ENCODE assay signal across 1 cellular context in genomic region chr15:78315686-78316085, GRCh38.
TF ChIP-seq lines count a peak whose summit lies in the region.

No MANE protein-coding gene starts in this region.

TF ChIP-seq in H1, 55 proteins besides CTCF, POLR2A, EP300 and RAD21:
- TF ChIP-seq CHD2 (IDR thresholded peaks at IDR 0.05; ENCODE audit: low read length) (0 out of 2 replicates have a peak, but pooled peaks have one; percentile 20), TAF1 (IDR thresholded peaks at IDR 0.05; ENCODE audit: low read depth, low read length) (no peak), HDAC2 (IDR thresholded peaks at IDR 0.05; ENCODE audit: borderline replicate concordance in 1 of 2, low read depth in 2 of 2, low read length in 2 of 2) (0 out of 4 replicates have a peak, but pooled peaks of 1 of the 2 experiments have one; percentile 14), NANOG (IDR thresholded peaks at IDR 0.05; ENCODE audit: insufficient read depth, low read depth, low read length, poor library complexity, severe bottlenecking) (no peak)
